Comparison of ENCODE assay signal across 18 cellular contexts in the genomic region with DNA sequence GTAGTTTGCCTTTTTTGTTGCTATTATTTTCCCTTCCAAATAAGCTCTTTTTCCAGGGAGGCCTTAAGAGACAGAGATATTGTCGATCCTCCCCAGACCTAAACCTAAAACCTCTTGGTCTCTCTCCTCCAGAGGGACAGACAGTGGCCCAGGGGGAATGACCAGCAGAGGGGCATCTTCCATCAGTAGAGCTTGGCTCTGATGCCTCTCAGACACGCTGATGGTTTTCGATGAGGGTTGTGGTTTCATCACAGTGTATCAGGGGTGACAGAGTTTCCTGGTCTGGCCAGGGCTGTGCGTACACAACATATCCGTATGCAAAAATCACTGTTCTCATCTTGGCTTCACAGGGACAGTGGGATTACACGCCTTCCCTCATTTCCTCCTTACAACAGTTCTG.
DNase-seq lines count a peak whose midpoint lies in the region; ATAC-seq, FAIRE-seq and TF ChIP-seq lines count a peak whose summit lies in the region.
"Had no signal": no experiment of that assay in that cellular context is flagged by ENCODE, and none has a peak within 500 bp of the region (broad histone marks: within the 10 kb centered on the region; RNA-seq: fewer than 3 reads in every experiment).

No MANE protein-coding gene starts in this region.

- no peak for TF ChIP-seq CTCF in H1 (IDR thresholded peaks at IDR 0.05; ENCODE audit: control extremely low read depth in 1 of 3, insufficient read depth in 1 of 3, low read depth in 1 of 3, low read length in 3 of 3)

- H3K9me2 ChIP-seq in Karpas-422 (replicated peaks; ENCODE audit: insufficient read depth, low read length), result no peaks in the 10 kb centered on the region

- H3K4ac ChIP-seq in H1 (replicated peaks; ENCODE audit: insufficient read length, low read depth, low read length), result no peak overlapping the region

- no peak overlapping the region for H4K5ac ChIP-seq in H1 (ENCODE audit: insufficient read length, low read depth, low read length)

- H2BK5ac ChIP-seq in H1 (ENCODE audit: low read depth, low read length), result no peak overlapping the region

- CTCF ChIA-PET in H1 (lab: Charles Lee; ENCODE audit: partially characterized antibody), result interaction anchor here (1.7 kb wide), 1 partner anchor 11 kb away, joined by 4 read pairs; no protein-coding TSS in a partner anchor

- H3K79me2 ChIP-seq in Karpas-422 (ENCODE audit: low read length), result no peaks in the 10 kb centered on the region
- no peaks in the 10 kb centered on the region for H3K79me2 ChIP-seq in H1 (ENCODE audit: control insufficient read depth in 1 of 2, insufficient read depth in 2 of 2, low read length in 2 of 2)

- H2AFZ ChIP-seq in Karpas-422 (ENCODE audit: low read length) (no peak overlapping the region), H1 (ENCODE audit: low read length) (no peak overlapping the region)

- no peak overlapping the region for H3K23ac ChIP-seq in H1 (ENCODE audit: insufficient read length)

- ATAC-seq in Right ventricle myocardium inferior, result no peak
- ATAC-seq: A549, PC-3 had no signal

- H3K27me3 ChIP-seq in Karpas-422 (ENCODE audit: low read length) (no peaks in the 10 kb centered on the region), H1 (replicated peaks in 1 of 4; ENCODE audit: control insufficient read depth in 3 of 4, extremely low read depth in 1 of 4, insufficient read depth in 3 of 4, low read length in 3 of 4) (no peaks in the 10 kb centered on the region)

- H3K4me2 ChIP-seq in Karpas-422 (ENCODE audit: low read depth, low read length, poor library complexity, severe bottlenecking), result no peak overlapping the region
- H3K4me2 ChIP-seq in H1 (ENCODE audit: insufficient read depth in 1 of 2, low read depth in 2 of 2, low read length in 2 of 2), result no peak overlapping the region
- H3K4me2 ChIP-seq: A549 had no signal

- no peak overlapping the region for H3K18ac ChIP-seq in H1 (ENCODE audit: extremely low read depth, low read length)

- H3K9me3 ChIP-seq in Karpas-422 (ENCODE audit: low read length) (no peaks in the 10 kb centered on the region), H1 (ENCODE audit: insufficient read depth in 2 of 2, low read depth in 1 of 2, low read length in 1 of 2) (no peaks in the 10 kb centered on the region)
- H3K9me3 ChIP-seq: A549 had no signal

- H3K27ac ChIP-seq in Karpas-422 (ENCODE audit: low read length) (no peak overlapping the region), H1 (ENCODE audit: low read depth, low read length) (no peak overlapping the region)
- H3K27ac ChIP-seq: A549 had no signal

- H3K56ac ChIP-seq in H1 (replicated peaks; ENCODE audit: insufficient read length, low read depth, low read length), result no peak overlapping the region

- H2AK5ac ChIP-seq in H1 (ENCODE audit: low read depth, low read length), result no peak overlapping the region

- no peak for TF ChIP-seq EP300 in H1 (IDR thresholded peaks at IDR 0.05; ENCODE audit: borderline replicate concordance in 1 of 2, low read depth in 2 of 2, low read length in 2 of 2)

- H4K20me1 ChIP-seq in Karpas-422 (ENCODE audit: insufficient read depth, low read depth, low read length) (no peaks in the 10 kb centered on the region), H1 (replicated peaks in 1 of 2; ENCODE audit: control insufficient read depth in 1 of 2, insufficient read depth in 2 of 2, low read length in 2 of 2) (no peaks in the 10 kb centered on the region)

- H3K14ac ChIP-seq in H1 (ENCODE audit: insufficient read length), result no peak overlapping the region

- POLR2A ChIA-PET in H1 (lab: Charles Lee; ENCODE audit: partially characterized antibody), result no interaction called here

- 0 out of 2 replicates have a peak overlapping the region, but pooled peaks have one; percentile 46 for H2BK12ac ChIP-seq in H1 (ENCODE audit: low read depth, low read length)

- H4K8ac ChIP-seq in H1 (ENCODE audit: extremely low read depth, insufficient read depth, low read length), result no peak overlapping the region

- peak; percentile 15 to 34; a peak in 3 of 4 replicates for TF ChIP-seq RAD21 in H1 (IDR thresholded peaks at IDR 0.05 in 1 of 2, conservative IDR thresholded peaks at IDR 0.05 in 1 of 2; ENCODE audit: low read depth in 2 of 2, low read length in 2 of 2)

- DNase-seq in activated gamma-delta T cell treated with Interleukin-2 at 50 U/mL for 16 hours (peak; percentile 41), activated gamma-delta T cell (lab: John Stamatoyannopoulos, UW) (no peak), Karpas-422 (peak; percentile 32), H1 (ENCODE audit: low read depth in 1 of 2, low spot score in 2 of 2) (no peak), Right ventricle myocardium inferior (ENCODE audit: missing footprints) (no peak), dermis blood vessel endothelial cell (no peak)
- peak; percentile 9 to 11 for DNase-seq in stimulated activated CD8-positive, alpha-beta memory T cell treated with anti-CD3 and anti-CD28 coated beads, Interleukin-2, amount 100 ng/mL, for 1 hour (ENCODE audit: low read depth in 2 of 2)
- DNase-seq in stimulated activated CD4-positive, alpha-beta T cell treated with anti-CD3 and anti-CD28 coated beads, Interleukin-4, amount 100 ng/mL, for 1 hour, result no peak
- DNase-seq: CD4-positive, CD25-positive, alpha-beta regulatory T cell; GF-D8; GOT3; HFFc6; NCI-H1436 treated with DMSO at 0.1 percent for 48 hours; NCI-H2081; NCI-H524 treated with DMSO at 0.1 percent for 48 hours; PC-3 had no signal

- no peaks in the 10 kb centered on the region for H3K23me2 ChIP-seq in H1 (ENCODE audit: low read depth, low read length)

- no peak overlapping the region for H4K91ac ChIP-seq in H1 (replicated peaks; ENCODE audit: insufficient read length, low read length)

- no peaks in the 10 kb centered on the region for H3K4me1 ChIP-seq in Karpas-422 (ENCODE audit: low read length)
- H3K4me1 ChIP-seq in H1 (replicated peaks in 1 of 4; ENCODE audit: control insufficient read depth in 3 of 4, insufficient read depth in 4 of 4, low read length in 3 of 4), result peaks cover 0 to 3% (median 1%) of the 10 kb centered on the region in 4 experiments; a peak in 1 of 7 replicates
- H3K4me1 ChIP-seq: A549 had no signal

- H2BK20ac ChIP-seq in H1 (ENCODE audit: low read length), result no peak overlapping the region

- H3K4me3 ChIP-seq in Karpas-422 (ENCODE audit: low read length), result no peak overlapping the region
- no peak overlapping the region for H3K4me3 ChIP-seq in H1 (ENCODE audit: extremely low read depth in 1 of 4, insufficient read depth in 2 of 4, low read depth in 3 of 4, low read length in 4 of 4)
- H3K4me3 ChIP-seq: A549 had no signal

- H3K9ac ChIP-seq in Karpas-422 (ENCODE audit: low read length) (no peak overlapping the region), H1 (replicated peaks in 1 of 4; ENCODE audit: extremely low read depth in 1 of 4, low read depth in 3 of 4, low read length in 3 of 4) (no peak overlapping the region)

- intact Hi-C loops in Right ventricle myocardium inferior (cut with DNase I), result no loop called here

- FAIRE-seq in H1 (lab: Jason Lieb, UNC), result no peak
- FAIRE-seq: A549, HTR-8/SVneo had no signal

- H3K79me1 ChIP-seq in H1 (ENCODE audit: low read depth, low read length), result no peaks in the 10 kb centered on the region

- no peak overlapping the region for H2BK15ac ChIP-seq in H1 (ENCODE audit: low read length)

- H2BK120ac ChIP-seq in H1 (replicated peaks; ENCODE audit: low read depth, low read length), result no peak overlapping the region

- H3K36me3 ChIP-seq in Karpas-422 (ENCODE audit: insufficient read depth, low read length) (no peaks in the 10 kb centered on the region), H1 (ENCODE audit: control insufficient read depth in 2 of 4, insufficient read depth in 4 of 4, low read length in 3 of 4) (no peaks in the 10 kb centered on the region)

- 90% methylated on average over 6 of the region's 6 CpGs; no CpG with 5 or more reads in 1 of the 2 experiments for WGBS in H1 (ENCODE audit: extremely low coverage in 1 of 2, insufficient coverage in 1 of 2, insufficient read length in 1 of 2, insufficient replicate concordance in 2 of 2, low coverage in 1 of 2, low lambda C conversion rate in 2 of 2, missing lambda C conversion rate in 1 of 2), 2 experiments

- no peak for TF ChIP-seq POLR2A in H1 (IDR thresholded peaks at IDR 0.05; ENCODE audit: control extremely low read depth in 1 of 2, low read depth in 2 of 2, low read length in 2 of 2)

TF ChIP-seq in H1, 55 proteins besides CTCF, POLR2A, EP300 and RAD21 (continues in another document):
- no peak for TF ChIP-seq NANOG (IDR thresholded peaks at IDR 0.05; ENCODE audit: insufficient read depth, low read depth, low read length, poor library complexity, severe bottlenecking)
- TF ChIP-seq TCF12 (IDR thresholded peaks at IDR 0.05; ENCODE audit: low read depth, low read length), result no peak
- TF ChIP-seq POLR2AphosphoS5 (IDR thresholded peaks at IDR 0.05; ENCODE audit: low read depth, low read length), result no peak
- TF ChIP-seq, protein P1, sequence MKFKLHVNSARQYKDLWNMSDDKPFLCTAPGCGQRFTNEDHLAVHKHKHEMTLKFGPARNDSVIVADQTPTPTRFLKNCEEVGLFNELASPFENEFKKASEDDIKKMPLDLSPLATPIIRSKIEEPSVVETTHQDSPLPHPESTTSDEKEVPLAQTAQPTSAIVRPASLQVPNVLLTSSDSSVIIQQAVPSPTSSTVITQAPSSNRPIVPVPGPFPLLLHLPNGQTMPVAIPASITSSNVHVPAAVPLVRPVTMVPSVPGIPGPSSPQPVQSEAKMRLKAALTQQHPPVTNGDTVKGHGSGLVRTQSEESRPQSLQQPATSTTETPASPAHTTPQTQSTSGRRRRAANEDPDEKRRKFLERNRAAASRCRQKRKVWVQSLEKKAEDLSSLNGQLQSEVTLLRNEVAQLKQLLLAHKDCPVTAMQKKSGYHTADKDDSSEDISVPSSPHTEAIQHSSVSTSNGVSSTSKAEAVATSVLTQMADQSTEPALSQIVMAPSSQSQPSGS (IDR thresholded peaks at IDR 0.05; ENCODE audit: low read length), result no peak
- no peak for TF ChIP-seq FOSL1 (IDR thresholded peaks at IDR 0.05; ENCODE audit: insufficient read depth, low read depth, low read length)
- TF ChIP-seq, protein P2, sequence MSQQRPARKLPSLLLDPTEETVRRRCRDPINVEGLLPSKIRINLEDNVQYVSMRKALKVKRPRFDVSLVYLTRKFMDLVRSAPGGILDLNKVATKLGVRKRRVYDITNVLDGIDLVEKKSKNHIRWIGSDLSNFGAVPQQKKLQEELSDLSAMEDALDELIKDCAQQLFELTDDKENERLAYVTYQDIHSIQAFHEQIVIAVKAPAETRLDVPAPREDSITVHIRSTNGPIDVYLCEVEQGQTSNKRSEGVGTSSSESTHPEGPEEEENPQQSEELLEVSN (IDR thresholded peaks at IDR 0.05), result no peak
- TF ChIP-seq CEBPB (IDR thresholded peaks at IDR 0.05; ENCODE audit: low read depth, low read length), result no peak
- TF ChIP-seq SAP30 (IDR thresholded peaks at IDR 0.05; ENCODE audit: insufficient read depth, insufficient replicate concordance, low read length), result no peak
- TF ChIP-seq BACH1 (IDR thresholded peaks at IDR 0.05; ENCODE audit: low read length), result no peak
- no peak for TF ChIP-seq CTBP2 (IDR thresholded peaks at IDR 0.05; ENCODE audit: borderline replicate concordance, insufficient read depth, insufficient read length, low read length)
- no peak for TF ChIP-seq JUN (IDR thresholded peaks at IDR 0.05; ENCODE audit: low read depth, low read length)
- no peak for TF ChIP-seq EZH2 (IDR thresholded peaks at IDR 0.05; ENCODE audit: low read depth, low read length, severe bottlenecking)
- TF ChIP-seq POU5F1 (IDR thresholded peaks at IDR 0.05; ENCODE audit: low read depth, low read length), result no peak

Comparison
In these comparisons a context has a peak if more than half of its experiments do, and no peak if none do; other contexts are left out.
1. DNase-seq: peak in activated gamma-delta T cell treated with Interleukin-2 at 50 U/mL for 16 hours (single experiment), Karpas-422 (single experiment) and stimulated activated CD8-positive, alpha-beta memory T cell treated with anti-CD3 and anti-CD28 coated beads, Interleukin-2, amount 100 ng/mL, for 1 hour (2 of 2); none in activated gamma-delta T cell (single experiment), H1 (0 of 2), Right ventricle myocardium inferior (single experiment), dermis blood vessel endothelial cell (single experiment) and stimulated activated CD4-positive, alpha-beta T cell treated with anti-CD3 and anti-CD28 coated beads, Interleukin-4, amount 100 ng/mL, for 1 hour (single experiment).